ENCODE assay signal across 8 cellular contexts in the genomic region with DNA sequence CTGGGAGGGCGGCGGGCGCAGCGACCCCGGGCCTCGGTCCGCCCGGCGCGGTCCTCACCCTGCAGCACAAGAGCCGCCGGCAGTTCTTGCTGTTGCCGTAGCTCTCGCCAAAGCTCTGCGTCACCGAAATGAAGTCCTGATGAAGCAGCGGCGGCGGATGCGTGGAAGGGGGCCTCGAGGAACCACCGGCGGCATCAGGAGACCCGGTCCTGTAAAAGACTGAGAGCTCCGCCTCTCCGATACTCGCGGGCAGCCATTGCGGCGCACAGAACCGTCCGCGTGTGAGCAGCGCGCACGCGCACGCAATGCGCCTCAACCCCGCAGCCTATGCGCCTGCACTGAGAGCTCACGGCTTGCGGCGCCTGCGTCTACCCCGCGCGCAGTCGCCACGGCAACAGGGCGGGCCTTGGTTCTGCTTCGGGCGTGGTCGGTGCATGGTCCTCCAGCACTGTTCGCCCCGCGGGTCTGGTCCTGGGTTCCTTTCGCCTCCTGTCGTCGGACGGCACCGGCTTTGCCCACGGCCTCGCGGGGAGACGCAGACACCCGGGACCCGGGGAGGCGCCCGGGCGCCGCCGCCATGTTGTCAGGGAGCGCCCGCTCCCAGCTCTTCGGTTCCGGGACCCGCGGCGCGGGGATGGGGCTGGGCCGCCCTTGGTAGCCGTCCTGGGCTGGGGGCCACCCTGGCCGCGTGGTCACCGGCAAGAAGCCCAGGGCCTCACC. TPM values are rescaled to one million over a fixed set of nuclear protein-coding genes. Genes with fewer than 3 reads are reported as not detected.
DNase-seq lines count a peak whose midpoint lies in the region; FAIRE-seq and TF ChIP-seq lines count a peak whose summit lies in the region.

No MANE protein-coding gene starts in this region.

- H3K4me1 ChIP-seq in mesodermal cell (ENCODE audit: control insufficient read depth, insufficient read depth, low read length, poor library complexity, severe bottlenecking) = peaks cover 17% of the 10 kb centered on the region

- H3K36me3 Mint-ChIP-seq in endothelial cell (ENCODE audit: low read depth, unreplicated experiment) = no peaks in the 10 kb centered on the region

- TF ChIP-seq CTCF in GM20000 (IDR thresholded peaks at IDR 0.05; ENCODE audit: extremely low read depth, missing control alignments) = no peak
- no peak for TF ChIP-seq CTCF in endothelial cell (IDR thresholded peaks at IDR 0.05; ENCODE audit: unreplicated experiment)

- peaks cover 2% of the 10 kb centered on the region for H3K36me3 ChIP-seq in mesodermal cell (ENCODE audit: control insufficient read depth, insufficient read depth, low read length)

- H3K9me3 ChIP-seq in mesodermal cell (ENCODE audit: control insufficient read depth, low read length) = no peaks in the 10 kb centered on the region

- 0% methylated on average over 75 to 84 of the region's 86 CpGs for WGBS in mesodermal cell (ENCODE audit: insufficient coverage in 2 of 2), 2 experiments

- H3K27me3 Mint-ChIP-seq in endothelial cell (ENCODE audit: unreplicated experiment) = peaks cover 5% of the 10 kb centered on the region

- peaks cover 21% of the 10 kb centered on the region for H3K4me1 Mint-ChIP-seq in endothelial cell (ENCODE audit: unreplicated experiment)

- FAIRE-seq in HTR-8/SVneo (lab: Jason Lieb, UNC) = peak; percentile 33

- peak overlapping the region; percentile 57 for H3K27ac ChIP-seq in mesodermal cell (ENCODE audit: low read depth, low read length, severe bottlenecking)

- peak overlapping the region; percentile 89 for H3K4me3 Mint-ChIP-seq in endothelial cell (ENCODE audit: unreplicated experiment)

- peak overlapping the region; percentile 77 for H3K4me3 ChIP-seq in mesodermal cell (ENCODE audit: extremely low read depth, insufficient read depth, low read length, poor library complexity, severe bottlenecking)

- DNase-seq in COLO668 (lab: John Stamatoyannopoulos, UW; ENCODE audit: unreplicated experiment) (peak; percentile 95), GM20000 (ENCODE audit: low spot score) (peak; percentile 97), HTR-8/SVneo (ENCODE audit: insufficient read length, low spot score) (peak; percentile 86), NOMO-1 treated with dmso at 0.1 percent for 144 hours (lab: John Stamatoyannopoulos, UW; ENCODE audit: unreplicated experiment) (peak; percentile 92), endothelial cell (ENCODE audit: low spot score) (peak; percentile 83)
- peak; percentile 74 for DNase-seq in activated CD8-positive, alpha-beta memory T cell treated with anti-CD3 and anti-CD28 coated beads, Interleukin-2, amount 50 U/mL, for 24 hours (ENCODE audit: extremely low read depth)
- peak; percentile 70 for DNase-seq in stimulated activated CD8-positive, alpha-beta memory T cell treated with anti-CD3 and anti-CD28 coated beads, Interleukin-15, amount 100 ng/mL, for 1 hour (ENCODE audit: low read depth)

- no peaks in the 10 kb centered on the region for H3K9me3 Mint-ChIP-seq in endothelial cell (ENCODE audit: unreplicated experiment)

- no peak overlapping the region for H3K27ac Mint-ChIP-seq in endothelial cell (ENCODE audit: unreplicated experiment)

RNA-seq across cellular contexts. Expression of gene GRIN1, which starts 9.3 kb away (rescaled TPM):
- not detected for total RNA-seq in endothelial cell (ENCODE audit: unreplicated experiment)
- not detected for polyA plus RNA-seq in mesodermal cell (2013, experiment 1 of 2)
- polyA plus RNA-seq in mesodermal cell (2013, experiment 2 of 2) = not detected

RNA-seq across cellular contexts. Expression of gene DPP7, which starts 15.1 kb away (rescaled TPM):
- 6.1 TPM for total RNA-seq in endothelial cell (ENCODE audit: unreplicated experiment)
- 39.7 TPM for polyA plus RNA-seq in mesodermal cell (2013, experiment 1 of 2)
- 31.8 TPM for polyA plus RNA-seq in mesodermal cell (2013, experiment 2 of 2)

RNA-seq across cellular contexts. Expression of gene LRRC26, which starts 40.2 kb away (rescaled TPM):
- total RNA-seq in endothelial cell (ENCODE audit: unreplicated experiment) = not detected
- not detected for polyA plus RNA-seq in mesodermal cell (2013, experiment 1 of 2)
- not detected for polyA plus RNA-seq in mesodermal cell (2013, experiment 2 of 2)

RNA-seq across cellular contexts. Expression of gene TMEM210, which starts 42.2 kb away (rescaled TPM):
- not detected for total RNA-seq in endothelial cell (ENCODE audit: unreplicated experiment)
- not detected for polyA plus RNA-seq in mesodermal cell (2013, experiment 1 of 2)
- not detected for polyA plus RNA-seq in mesodermal cell (2013, experiment 2 of 2)

RNA-seq across cellular contexts. Expression of gene MAN1B1, which starts 42.8 kb away (rescaled TPM):
- total RNA-seq in endothelial cell (ENCODE audit: unreplicated experiment) = 70.4 TPM
- polyA plus RNA-seq in mesodermal cell (2013, experiment 1 of 2) = 55.1 TPM
- 46.1 TPM for polyA plus RNA-seq in mesodermal cell (2013, experiment 2 of 2)

Comparison
In these comparisons a context has a peak if more than half of its experiments do, and no peak if none do; other contexts are left out.
1. Peak in every context shown above with its lines: DNase-seq, H3K4me3 ChIP-seq and H3K27ac ChIP-seq.